In genomic region chr1:89821322-89822108, GRCh38 we compare ENCODE assay signal across 8 cellular contexts. TPM values are rescaled to one million over a fixed set of nuclear protein-coding genes. Genes with fewer than 3 reads are reported as not detected.
DNase-seq lines count a peak whose midpoint lies in the region; ATAC-seq and TF ChIP-seq lines count a peak whose summit lies in the region.

No MANE protein-coding gene starts in this region.

- no peak for TF ChIP-seq CTCF in nephron progenitor cell (IDR thresholded peaks at IDR 0.05)

- DNase-seq in CD1c-positive myeloid dendritic cell (ENCODE audit: extremely low spot score) = peak; percentile 85
- DNase-seq in NOMO-1 treated with dmso at 0.1 percent for 144 hours (lab: John Stamatoyannopoulos, UW; ENCODE audit: unreplicated experiment) = peak; percentile 72
- peak; percentile 41 for DNase-seq in activated T-cell treated with anti-CD3 and anti-CD28 coated beads for 24 hours (ENCODE audit: low read depth)
- DNase-seq in nephron progenitor cell = peak; percentile 71
- DNase-seq in substantia nigra (lab: John Stamatoyannopoulos, UW) = peak in 24 of 49 donors; percentile 10 to 69 (median 42)

- peak overlapping the region; percentile 94 for H3K27ac ChIP-seq in substantia nigra (ENCODE audit: low read depth, low read length, poor library complexity, severe bottlenecking)

- H3K27ac Mint-ChIP-seq in nephron progenitor cell = no peak overlapping the region

- H3K4me3 Mint-ChIP-seq in nephron progenitor cell = peak overlapping the region; percentile 93

- peak; percentile 60 for ATAC-seq in HG03342 (IDR thresholded peaks at IDR 0.05; ENCODE audit: unreplicated experiment)
- ATAC-seq in esophagus mucosa = peak; percentile 62

- no peaks in the 10 kb centered on the region for H3K9me3 Mint-ChIP-seq in nephron progenitor cell

- peaks cover 35% of the 10 kb centered on the region for H3K4me1 Mint-ChIP-seq in nephron progenitor cell

- peak; percentile 19 for TF ChIP-seq POLR2A in GM19193 (IDR thresholded peaks at IDR 0.05; ENCODE audit: extremely low read depth, insufficient read depth, insufficient read length)

- H3K27me3 Mint-ChIP-seq in nephron progenitor cell (ENCODE audit: low read depth, poor library complexity) = peaks cover 34% of the 10 kb centered on the region

- peaks cover 27% of the 10 kb centered on the region for H3K36me3 Mint-ChIP-seq in nephron progenitor cell (ENCODE audit: low read depth)

RNA-seq across cellular contexts. Expression of gene LRRC8D, which starts 0.7 kb away (rescaled TPM):
- 15.1 TPM for total RNA-seq in esophagus mucosa
